Comparison of ENCODE assay signal across 16 cellular contexts in the genomic region with DNA sequence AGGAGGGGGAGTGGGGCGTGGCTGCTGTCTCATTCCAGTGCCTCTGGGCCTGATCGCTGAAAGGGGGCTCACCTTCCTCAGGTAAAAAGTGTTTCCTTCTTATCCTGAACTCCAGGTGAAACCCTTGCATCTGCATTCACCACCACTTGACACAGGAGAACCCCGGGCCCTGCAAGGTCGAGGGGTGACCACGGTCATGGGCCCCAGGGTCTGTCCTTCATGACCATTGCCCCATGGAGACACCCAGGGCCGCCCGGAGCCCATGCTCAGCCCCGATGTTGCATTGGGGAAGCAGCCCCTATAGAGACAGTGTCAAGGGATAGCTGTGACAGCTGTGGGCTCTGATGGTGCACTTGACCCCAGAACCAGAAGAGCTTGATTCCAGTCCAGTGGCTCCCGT.
"Had no signal": no experiment of that assay in that cellular context is flagged by ENCODE, and none has a peak within 500 bp of the region (broad histone marks: within the 10 kb centered on the region; RNA-seq: fewer than 3 reads in every experiment).

No MANE protein-coding gene starts in this region.

- H3K36me3 ChIP-seq: gastrocnemius medialis, SJCRH30 had no signal

- H3K27ac ChIP-seq: gastrocnemius medialis, heart left ventricle, right atrium auricular region, SJCRH30, skin epidermis, tibial artery had no signal

- ATAC-seq: gastrocnemius medialis had no signal

- H3K4me1 Mint-ChIP-seq: activated CD4-positive, alpha-beta T cell treated with anti-CD3 and anti-CD28 coated beads, Interleukin-2, amount 10 ng/mL, durations not matched to agents 24 days and 14 days had no signal

- H3K36me3 Mint-ChIP-seq: activated naive CD8-positive, alpha-beta T cell had no signal

- H3K4me3 Mint-ChIP-seq: activated CD4-positive, alpha-beta T cell treated with anti-CD3 and anti-CD28 coated beads, Interleukin-2, amount 10 ng/mL, durations not matched to agents 24 days and 14 days; activated naive CD8-positive, alpha-beta T cell; activated T-cell treated with anti-CD3 and anti-CD28 coated beads, Interleukin-2, amount 50 U/mL, for 72 hours; T-helper 1 cell treated with Interleukin-12 subunit alpha and Interleukin-12 subunit beta and Interleukin-4 antibody, amounts not matched to agents 30 μg/mL and 1 μg/mL, for 36 hours had no signal

- H3K9me3 ChIP-seq: gastrocnemius medialis, heart left ventricle, right atrium auricular region, SJCRH30, tibial artery had no signal

- H3K27me3 ChIP-seq: gastrocnemius medialis, heart left ventricle, right atrium auricular region, SJCRH30 had no signal

- H3K4me3 ChIP-seq: gastrocnemius medialis, heart left ventricle, right atrium auricular region, SJCRH30, skin epidermis, tibial artery had no signal

- H3K9me3 Mint-ChIP-seq: activated CD4-positive, alpha-beta T cell treated with anti-CD3 and anti-CD28 coated beads, Interleukin-2, amount 10 ng/mL, durations not matched to agents 24 days and 14 days; activated T-cell treated with anti-CD3 and anti-CD28 coated beads, Interleukin-2, amount 50 U/mL, for 72 hours; T-helper 1 cell treated with Interleukin-12 subunit alpha and Interleukin-12 subunit beta and Interleukin-4 antibody, amounts not matched to agents 30 μg/mL and 1 μg/mL, for 36 hours had no signal

- H3K27ac Mint-ChIP-seq: activated CD4-positive, alpha-beta T cell treated with anti-CD3 and anti-CD28 coated beads, Interleukin-2, amount 10 ng/mL, durations not matched to agents 24 days and 14 days; activated naive CD8-positive, alpha-beta T cell; activated T-cell treated with anti-CD3 and anti-CD28 coated beads, Interleukin-2, amount 50 U/mL, for 72 hours; progenitor cell of endocrine pancreas; T-helper 1 cell treated with Interleukin-12 subunit alpha and Interleukin-12 subunit beta and Interleukin-4 antibody, amounts not matched to agents 30 μg/mL and 1 μg/mL, for 36 hours had no signal

- DNase-seq: activated CD4-positive, alpha-beta T cell treated with anti-CD3 and anti-CD28 coated beads, Interleukin-2, amount 10 ng/mL, durations not matched to agents 24 days and 14 days; activated CD8-positive, alpha-beta memory T cell treated with anti-CD3 and anti-CD28 coated beads, Interleukin-2, amount 50 U/mL, for 4 hours; activated T-cell treated with anti-CD3 and anti-CD28 coated beads, Interleukin-2, amount 50 U/mL, for 72 hours; gastrocnemius medialis; heart left ventricle; kidney glomerular epithelial cell; midbrain; SJCRH30; stimulated activated CD4-positive, alpha-beta T cell treated with anti-CD3 and anti-CD28 coated beads, Interleukin-15, amount 100 ng/mL, for 24 hours; stimulated activated CD4-positive, alpha-beta T cell treated with anti-CD3 and anti-CD28 coated beads, Interleukin-4, amount 100 ng/mL, for 1 hour had no signal

- H3K27me3 Mint-ChIP-seq: activated CD4-positive, alpha-beta T cell treated with anti-CD3 and anti-CD28 coated beads, Interleukin-2, amount 10 ng/mL, durations not matched to agents 24 days and 14 days; activated naive CD8-positive, alpha-beta T cell; progenitor cell of endocrine pancreas had no signal
